Comparison of ENCODE assay signal across 1 cellular context in the genomic region with DNA sequence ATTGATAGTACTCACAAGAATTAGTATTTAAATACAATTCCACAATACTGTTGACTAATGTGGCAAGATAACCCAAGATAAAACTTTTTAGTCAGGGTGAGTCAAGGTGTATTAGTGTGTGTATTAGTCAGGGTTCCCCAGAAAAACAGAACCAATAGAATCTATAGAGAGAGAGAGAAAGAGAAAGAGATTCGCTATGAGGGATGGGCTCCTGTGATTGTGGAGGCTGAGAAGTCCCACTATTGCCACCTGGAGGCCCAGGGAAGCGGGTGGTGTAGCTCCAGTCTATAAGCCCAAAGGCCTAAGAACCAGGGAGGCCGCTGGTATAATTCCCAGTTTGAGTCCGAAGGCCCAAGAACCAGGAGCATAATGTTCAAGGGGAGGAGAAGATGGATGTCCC.
TF ChIP-seq lines count a peak whose summit lies in the region.

No MANE protein-coding gene starts in this region.

TF ChIP-seq in GM12878, 131 proteins besides CTCF, POLR2A, EP300 and RAD21 (continued from another document):
- no peak for TF ChIP-seq TCF7 (IDR thresholded peaks at IDR 0.05; ENCODE audit: borderline replicate concordance)
- TF ChIP-seq HDAC6 (IDR thresholded peaks at IDR 0.05; ENCODE audit: unreplicated experiment) = no peak
TF ChIP-seq in GM12878: peak in this region for 0.
